8 cellular contexts compared by ENCODE assay signal in genomic region chr9:127801955-127802575, GRCh38. TPM values are rescaled to one million over a fixed set of nuclear protein-coding genes. Genes with fewer than 3 reads are reported as not detected.
DNase-seq lines count a peak whose midpoint lies in the region; ATAC-seq, FAIRE-seq and TF ChIP-seq lines count a peak whose summit lies in the region.

No MANE protein-coding gene starts in this region.

- POLR2A ChIA-PET in naive thymus-derived CD4-positive, alpha-beta T cell (lab: Charles Lee), result interaction anchor here (0.7 to 2.8 kb wide), 7 partner anchors 14 to 52 kb away, joined by 3 to 10 read pairs (median 3); partner anchors contain the start of gene CDK9

- CTCF ChIA-PET in naive thymus-derived CD4-positive, alpha-beta T cell (lab: Charles Lee), result interaction anchor here (1.0 to 1.2 kb wide), 3 partner anchors 55 to 118 kb away, joined by 3 to 4 read pairs (median 3); partner anchors contain the start of gene TOR2A

- no peak for ATAC-seq in naive thymus-derived CD4-positive, alpha-beta T cell
- ATAC-seq in GM19467 (IDR thresholded peaks at IDR 0.05; ENCODE audit: unreplicated experiment), result no peak

- no peaks in the 10 kb centered on the region for H3K27me3 ChIP-seq in GM06990 (replicated peaks; ENCODE audit: control insufficient read depth, insufficient read depth, low read length)
- no peaks in the 10 kb centered on the region for H3K27me3 ChIP-seq in MG63
- no peaks in the 10 kb centered on the region for H3K27me3 ChIP-seq in bronchial epithelial cell (ENCODE audit: control insufficient read depth, insufficient read depth, low read length)
- no peaks in the 10 kb centered on the region for H3K27me3 ChIP-seq in naive thymus-derived CD4-positive, alpha-beta T cell (ENCODE audit: control insufficient read depth in 2 of 2, insufficient read depth in 2 of 2, low read length in 2 of 2)

- peaks cover 0 to 5% (median under 1%) of the 10 kb centered on the region in 5 donors for H3K36me3 Mint-ChIP-seq in naive thymus-derived CD4-positive, alpha-beta T cell

- intact Hi-C loops in naive thymus-derived CD4-positive, alpha-beta T cell (cut with micrococcal nuclease), result loop anchor here (1.0 to 5.0 kb wide), 10 partner anchors 16 to 326 kb away; partner anchors contain the start of genes ST6GALNAC4 (in 2 of the 2), TOR2A (in 2 of the 2), CDK9 (in 1 of the 2) and ENG (in 1 of the 2)

- no peaks in the 10 kb centered on the region for H3K9me3 ChIP-seq in MG63
- no peaks in the 10 kb centered on the region for H3K9me3 ChIP-seq in naive thymus-derived CD4-positive, alpha-beta T cell (ENCODE audit: control insufficient read depth in 2 of 3, low read length in 3 of 3)

- peaks cover 12 to 38% (median 28%) of the 10 kb centered on the region in 7 donors for H3K4me1 Mint-ChIP-seq in naive thymus-derived CD4-positive, alpha-beta T cell

- peak overlapping the region; percentile 81 for H3K27ac ChIP-seq in naive thymus-derived CD4-positive, alpha-beta T cell (ENCODE audit: low read depth, low read length)

- H3K4me3 ChIP-seq in GM06990 (replicated peaks; ENCODE audit: low read depth, low read length) (peak overlapping the region; percentile 65), MG63 (peak overlapping the region; percentile 84), bronchial epithelial cell (ENCODE audit: low read depth, low read length) (peak overlapping the region; percentile 22)
- H3K4me3 ChIP-seq in naive thymus-derived CD4-positive, alpha-beta T cell (ENCODE audit: low read length), result peak overlapping the region; percentile 67

- no peak for FAIRE-seq in bronchial epithelial cell (lab: Jason Lieb, UNC)

- peak; percentile 25 for TF ChIP-seq CTCF in GM06990 (IDR thresholded peaks at IDR 0.05; ENCODE audit: insufficient read depth, low read length, poor library complexity, severe bottlenecking)
- TF ChIP-seq CTCF in bronchial epithelial cell (IDR thresholded peaks at IDR 0.05; ENCODE audit: insufficient read depth, low read length, severe bottlenecking), result no peak

- H3K27me3 Mint-ChIP-seq in naive thymus-derived CD4-positive, alpha-beta T cell, result no peaks in the 10 kb centered on the region

- peaks cover 19 to 24% of the 10 kb centered on the region in 2 donors for H3K4me1 ChIP-seq in naive thymus-derived CD4-positive, alpha-beta T cell (ENCODE audit: control insufficient read depth in 2 of 2, insufficient read depth in 2 of 2, low read length in 2 of 2)

- H3K4me3 Mint-ChIP-seq in naive thymus-derived CD4-positive, alpha-beta T cell, result peak overlapping the region; percentile 81 to 95 (median 90)

- H3K36me3 ChIP-seq in GM06990 (ENCODE audit: control insufficient read depth, insufficient read depth, low read length), result peaks cover 6% of the 10 kb centered on the region
- peaks cover 26% of the 10 kb centered on the region for H3K36me3 ChIP-seq in MG63
- H3K36me3 ChIP-seq in bronchial epithelial cell (ENCODE audit: control insufficient read depth, insufficient read depth, low read length), result peaks cover 10% of the 10 kb centered on the region
- H3K36me3 ChIP-seq in naive thymus-derived CD4-positive, alpha-beta T cell (ENCODE audit: control insufficient read depth in 2 of 3, insufficient read depth in 3 of 3, low read length in 3 of 3), result peaks cover 0 to 22% (median 0%) of the 10 kb centered on the region in 3 experiments

- DNase-seq in GM06990 (ENCODE audit: extremely low read depth, insufficient read length) (no peak), MG63 (no peak), bronchial epithelial cell (ENCODE audit: low read depth) (peak; percentile 11), amniotic stem cell (lab: John Stamatoyannopoulos, UW) (no peak), NCI-H2081 treated with DMSO at 0.1 percent for 48 hours (lab: John Stamatoyannopoulos, UW) (no peak)
- DNase-seq in naive thymus-derived CD4-positive, alpha-beta T cell, result no peak
- no peak for DNase-seq in stimulated activated CD8-positive, alpha-beta memory T cell treated with anti-CD3 and anti-CD28 coated beads, Interleukin-4, amount 100 ng/mL, for 48 hours

- peaks cover 0 to 2% (median 0%) of the 10 kb centered on the region in 11 donors for H3K9me3 Mint-ChIP-seq in naive thymus-derived CD4-positive, alpha-beta T cell

- peak overlapping the region; percentile 72 to 89 (median 85) for H3K27ac Mint-ChIP-seq in naive thymus-derived CD4-positive, alpha-beta T cell

RNA-seq across cellular contexts. Expression of gene FPGS, which starts 0.6 kb away (rescaled TPM):
- total RNA-seq in MG63 (2014; rRNA removed; shearing (Covaris generic); ENCODE audit: low replicate concordance), result 100 and 115 TPM in 2 replicates
- 46.9 and 70.0 TPM in 2 replicates for total RNA-seq in bronchial epithelial cell
- 100 to 1,000 TPM in 2 of 5 experiments, 10 to 100 TPM in 3; 90.4 to 123 (median 95.4) TPM for total RNA-seq in naive thymus-derived CD4-positive, alpha-beta T cell
- 10 to 100 TPM; 37.3 to 51.4 TPM for polyA plus RNA-seq in naive thymus-derived CD4-positive, alpha-beta T cell

RNA-seq across cellular contexts. Expression of gene CDK9, which starts 16.2 kb away (rescaled TPM):
- 48.6 and 67.5 TPM in 2 replicates for total RNA-seq in MG63 (2014; rRNA removed; shearing (Covaris generic); ENCODE audit: low replicate concordance)
- total RNA-seq in bronchial epithelial cell, result 78.5 and 81.7 TPM in 2 replicates
- 100 to 1,000 TPM; 110 to 135 (median 134) TPM for total RNA-seq in naive thymus-derived CD4-positive, alpha-beta T cell
- polyA plus RNA-seq in naive thymus-derived CD4-positive, alpha-beta T cell, result 10 to 100 TPM; 37.5 to 65.9 TPM

RNA-seq across cellular contexts. Expression of gene SH2D3C, which starts 23.6 kb away (rescaled TPM):
- not detected in 2 replicates for total RNA-seq in MG63 (2014; rRNA removed; shearing (Covaris generic); ENCODE audit: low replicate concordance)
- total RNA-seq in bronchial epithelial cell, result 0.26 TPM in 1 of 2 replicates, not detected in the other
- 10 to 100 TPM; 26.1 to 68.3 (median 51.9) TPM for total RNA-seq in naive thymus-derived CD4-positive, alpha-beta T cell
- 10 to 100 TPM; 20.9 to 72.9 TPM for polyA plus RNA-seq in naive thymus-derived CD4-positive, alpha-beta T cell

RNA-seq across cellular contexts. Expression of gene ENG, which starts 52.4 kb away (rescaled TPM):
- 12.9 and 14.0 TPM in 2 replicates for total RNA-seq in MG63 (2014; rRNA removed; shearing (Covaris generic); ENCODE audit: low replicate concordance)
- total RNA-seq in bronchial epithelial cell, result 0.13 and 2.4 TPM in 2 replicates
- total RNA-seq in naive thymus-derived CD4-positive, alpha-beta T cell, result 10 to 100 TPM in 4 of 5 experiments, 1 to 10 TPM in 1; 6.2 to 25.8 (median 12.5) TPM
- polyA plus RNA-seq in naive thymus-derived CD4-positive, alpha-beta T cell, result 1 to 10 TPM; 4.5 to 6.4 TPM

Comparison
In these comparisons a context has a peak if more than half of its experiments do, and no peak if none do; other contexts are left out.
1. H3K4me3 ChIP-seq: peak in every context shown above with its lines; median percentile 84 in MG63; 67 in naive thymus-derived CD4-positive, alpha-beta T cell; 65 in GM06990; 22 in bronchial epithelial cell.
2. RNA of gene SH2D3C, which starts 23.6 kb away (total RNA-seq): 26.1 to 68.3 TPM in naive thymus-derived CD4-positive, alpha-beta T cell; not detected in MG63 and 0.26 TPM in bronchial epithelial cell; every median in the first group is over 10 times any median in the second.